ENCODE assay signal across 16 cellular contexts in genomic region chr9:21592063-21592338, GRCh38.
DNase-seq lines count a peak whose midpoint lies in the region; ATAC-seq and TF ChIP-seq lines count a peak whose summit lies in the region.
"Had no signal": no experiment of that assay in that cellular context is flagged by ENCODE, and none has a peak within 500 bp of the region (broad histone marks: within the 10 kb centered on the region; RNA-seq: fewer than 3 reads in every experiment).

No MANE protein-coding gene starts in this region.

- WGBS in HUES64 = 88% methylated on average over 3 of the region's 3 CpGs

- H3K27me3 Mint-ChIP-seq in activated CD4-positive, alpha-beta T cell treated with anti-CD3 and anti-CD28 coated beads, Interleukin-2, amount 10 ng/mL, durations not matched to agents 24 days and 14 days = peaks cover 12% of the 10 kb centered on the region
- no peaks in the 10 kb centered on the region for H3K27me3 Mint-ChIP-seq in chondrocyte (ENCODE audit: low read depth)
- H3K27me3 Mint-ChIP-seq: activated naive CD8-positive, alpha-beta T cell treated with anti-CD3 and anti-CD28 coated beads, Interleukin-2, amount 10 ng/mL, durations not matched to agents 7 days and 5 days had no signal

- peaks cover 34% of the 10 kb centered on the region for H3K4me1 ChIP-seq in HUES64 (ENCODE audit: insufficient read depth, low read length)
- H3K4me1 ChIP-seq in skeletal muscle satellite cell (ENCODE audit: control insufficient read depth, insufficient read depth, low read length) = peaks cover 42% of the 10 kb centered on the region
- H3K4me1 ChIP-seq: testis had no signal

- H3K27ac ChIP-seq in HUES64 (ENCODE audit: low read depth, low read length) = peak overlapping the region; percentile 79
- H3K27ac ChIP-seq: testis, VCaP had no signal

- no peak for ATAC-seq in HG03025 (IDR thresholded peaks at IDR 0.05; ENCODE audit: low FRiP score, unreplicated experiment)

- H3K27me3 ChIP-seq in HUES64 (ENCODE audit: insufficient read depth, low read length) (no peaks in the 10 kb centered on the region), skeletal muscle satellite cell (ENCODE audit: control insufficient read depth, insufficient read depth, low read length) (no peaks in the 10 kb centered on the region)
- H3K27me3 ChIP-seq: testis had no signal

- H3K4me3 Mint-ChIP-seq in activated CD4-positive, alpha-beta T cell treated with anti-CD3 and anti-CD28 coated beads, Interleukin-2, amount 10 ng/mL, durations not matched to agents 24 days and 14 days = peak overlapping the region; percentile 26
- no peak overlapping the region for H3K4me3 Mint-ChIP-seq in chondrocyte (ENCODE audit: unreplicated experiment)
- H3K4me3 Mint-ChIP-seq: CD14-positive monocyte, neural crest cell had no signal

- no peak for DNase-seq in activated CD4-positive, alpha-beta T cell treated with anti-CD3 and anti-CD28 coated beads, Interleukin-2, amount 10 ng/mL, durations not matched to agents 24 days and 14 days
- DNase-seq in activated CD4-positive, alpha-beta T cell treated with anti-CD3 and anti-CD28 coated beads, Interleukin-2, amount 50 U/mL, for 1 hour = no peak
- DNase-seq in chondrocyte (ENCODE audit: low spot score) (no peak), NCI-H2227 treated with DMSO at 0.1 percent for 48 hours (lab: John Stamatoyannopoulos, UW) (no peak), nucleus accumbens (lab: John Stamatoyannopoulos, UW) (no peak)
- DNase-seq: activated naive CD8-positive, alpha-beta T cell treated with anti-CD3 and anti-CD28 coated beads, Interleukin-2, amount 10 ng/mL, durations not matched to agents 7 days and 5 days; central memory CD4-positive, alpha-beta T cell; NCI-H1048; NCI-H774; testis had no signal

- H3K27ac Mint-ChIP-seq in activated CD4-positive, alpha-beta T cell treated with anti-CD3 and anti-CD28 coated beads, Interleukin-2, amount 10 ng/mL, durations not matched to agents 24 days and 14 days = no peak overlapping the region
- peak overlapping the region; percentile 76 for H3K27ac Mint-ChIP-seq in chondrocyte (ENCODE audit: unreplicated experiment)

- H3K9ac ChIP-seq in HUES64 (ENCODE audit: low read depth, low read length) (peak overlapping the region; percentile 47; the same call in 1 of the 2 replicates), skeletal muscle satellite cell (ENCODE audit: low read depth, low read length) (peak overlapping the region; percentile 23)

- H3K36me3 ChIP-seq in HUES64 (ENCODE audit: insufficient read depth, low read length) (no peaks in the 10 kb centered on the region), skeletal muscle satellite cell (ENCODE audit: insufficient read depth, low read length) (no peaks in the 10 kb centered on the region)

- H3K9me3 ChIP-seq in HUES64 (ENCODE audit: insufficient read depth, low read depth, low read length) = no peaks in the 10 kb centered on the region
- no peaks in the 10 kb centered on the region for H3K9me3 ChIP-seq in skeletal muscle satellite cell (replicated peaks; ENCODE audit: low read length)
- H3K9me3 ChIP-seq: testis had no signal

- peak overlapping the region; percentile 25 for H3K4me2 ChIP-seq in skeletal muscle satellite cell (ENCODE audit: low read length)

- no peaks in the 10 kb centered on the region for H3K9me3 Mint-ChIP-seq in activated CD4-positive, alpha-beta T cell treated with anti-CD3 and anti-CD28 coated beads, Interleukin-2, amount 10 ng/mL, durations not matched to agents 24 days and 14 days
- no peaks in the 10 kb centered on the region for H3K9me3 Mint-ChIP-seq in chondrocyte (ENCODE audit: low read depth)
- H3K9me3 Mint-ChIP-seq: activated naive CD8-positive, alpha-beta T cell treated with anti-CD3 and anti-CD28 coated beads, Interleukin-2, amount 10 ng/mL, durations not matched to agents 7 days and 5 days; CD14-positive monocyte; neural crest cell had no signal

- peak overlapping the region; percentile 8; the same call in 1 of the 2 replicates for H3K4me3 ChIP-seq in HUES64 (ENCODE audit: low read length)
- peak overlapping the region; percentile 4 for H3K4me3 ChIP-seq in skeletal muscle satellite cell (ENCODE audit: low read length)
- H3K4me3 ChIP-seq: testis had no signal

- no peak for TF ChIP-seq CTCF in chondrocyte (IDR thresholded peaks at IDR 0.05)

- no peaks in the 10 kb centered on the region for H3K36me3 Mint-ChIP-seq in activated CD4-positive, alpha-beta T cell treated with anti-CD3 and anti-CD28 coated beads, Interleukin-2, amount 10 ng/mL, durations not matched to agents 24 days and 14 days (ENCODE audit: low read depth)
- no peaks in the 10 kb centered on the region for H3K36me3 Mint-ChIP-seq in chondrocyte (ENCODE audit: low read depth)
- H3K36me3 Mint-ChIP-seq: activated naive CD8-positive, alpha-beta T cell treated with anti-CD3 and anti-CD28 coated beads, Interleukin-2, amount 10 ng/mL, durations not matched to agents 7 days and 5 days; CD14-positive monocyte had no signal

- intact Hi-C loops in activated CD4-positive, alpha-beta T cell treated with anti-CD3 and anti-CD28 coated beads, Interleukin-2, amount 10 ng/mL, durations not matched to agents 24 days and 14 days (cut with micrococcal nuclease) = loop anchor here (10.0 kb wide), 1 partner anchor 237 kb away; the partner anchor contains the start of gene IFNA6

- peaks cover 16% of the 10 kb centered on the region for H3K4me1 Mint-ChIP-seq in activated CD4-positive, alpha-beta T cell treated with anti-CD3 and anti-CD28 coated beads, Interleukin-2, amount 10 ng/mL, durations not matched to agents 24 days and 14 days
- peaks cover 17% of the 10 kb centered on the region for H3K4me1 Mint-ChIP-seq in chondrocyte (ENCODE audit: low read depth)
